In genomic region chr16:22029632-22030031, GRCh38 we compare ENCODE assay signal across 28 cellular contexts. TPM values are rescaled to one million over a fixed set of nuclear protein-coding genes. Genes with fewer than 3 reads are reported as not detected.
A peak's percentile ranks its signal among the peaks of the same experiment; 100 is the strongest.
DNase-seq lines count a peak whose midpoint lies in the region; ATAC-seq, FAIRE-seq and TF ChIP-seq lines count a peak whose summit lies in the region.
"Had no signal": no experiment of that assay in that cellular context is flagged by ENCODE, and none has a peak within 500 bp of the region (broad histone marks: within the 10 kb centered on the region; RNA-seq: fewer than 3 reads in every experiment).

No MANE protein-coding gene starts in this region.

- ATAC-seq in K562: no peak
- ATAC-seq in activated naive CD4-positive, alpha-beta T cell treated with anti-CD3 and anti-CD28 coated beads, Interleukin-2, amount 50 U/mL, for 72 hours: no peak

- peaks cover 78% of the 10 kb centered on the region for H3K4me1 Mint-ChIP-seq in HFFc6 (ENCODE audit: low read depth)
- H3K4me1 Mint-ChIP-seq in activated CD4-positive, alpha-beta memory T cell treated with anti-CD3 and anti-CD28 coated beads for 36 hours (ENCODE audit: low read depth): peaks cover 38% of the 10 kb centered on the region

- H3K4me3 ChIP-seq in PC-9: no peak overlapping the region
- H3K4me3 ChIP-seq in K562: no peak overlapping the region
- H3K4me3 ChIP-seq: MG63 had no signal

- no peak overlapping the region for H3K9ac ChIP-seq in K562 (ENCODE audit: insufficient read depth in 1 of 2, low read depth in 2 of 2, low read length in 2 of 2)
- H3K9ac ChIP-seq: SK-N-SH had no signal

- no peak overlapping the region for H3K4me3 Mint-ChIP-seq in HFFc6
- no peak overlapping the region for H3K4me3 Mint-ChIP-seq in activated CD4-positive, alpha-beta memory T cell treated with anti-CD3 and anti-CD28 coated beads for 36 hours
- H3K4me3 Mint-ChIP-seq: CD4-positive, CD25-positive, alpha-beta regulatory T cell; H9; IgD-negative memory B cell had no signal

- in situ Hi-C loops in K562 (cut with MboI): loop anchor here (25.0 kb wide), 1 partner anchor 1017 kb away; no protein-coding TSS in a partner anchor

- no peak overlapping the region for H2AFZ ChIP-seq in PC-9
- no peak overlapping the region for H2AFZ ChIP-seq in K562 (ENCODE audit: low read depth, low read length)

- TF ChIP-seq RAD21 in K562 (CRISPR knock-in tag; conservative IDR thresholded peaks at IDR 0.05 in 1 of 2, IDR thresholded peaks at IDR 0.05 in 1 of 2): no peak

- intact Hi-C loops in PC-9 (cut with micrococcal nuclease; ENCODE audit: unreplicated experiment): no loop called here
- intact Hi-C loops in K562 (cut with micrococcal nuclease): no loop called here
- intact Hi-C loops in activated CD4-positive, alpha-beta memory T cell treated with anti-CD3 and anti-CD28 coated beads for 36 hours (cut with micrococcal nuclease): no loop called here

- H3K4me2 ChIP-seq in PC-9: no peak overlapping the region
- H3K4me2 ChIP-seq in K562 (ENCODE audit: insufficient read depth, low read length): no peak overlapping the region
- H3K4me2 ChIP-seq: SK-N-SH had no signal

- H3K27ac ChIP-seq in PC-9: 0 out of 2 replicates have a peak overlapping the region, but pooled peaks have one; percentile 16
- no peak overlapping the region for H3K27ac ChIP-seq in K562 (ENCODE audit: extremely low read depth, low read depth, low read length)

- no peaks in the 10 kb centered on the region for H3K27me3 ChIP-seq in PC-9 (ENCODE audit: insufficient read depth, low read depth)
- no peaks in the 10 kb centered on the region for H3K27me3 ChIP-seq in K562 (ENCODE audit: control insufficient read depth in 2 of 2, insufficient read depth in 2 of 2, low read length in 2 of 2)
- H3K27me3 ChIP-seq: MG63 had no signal

- H3K79me2 ChIP-seq in PC-9 (ENCODE audit: low read depth) (peaks cover 70% of the 10 kb centered on the region), K562 (ENCODE audit: control insufficient read depth, insufficient read depth, low read length) (no peaks in the 10 kb centered on the region; the same call in 2 of the 3 replicates)

- WGBS in K562 (ENCODE audit: insufficient coverage, low coverage, missing lambda C conversion rate): 88% methylated on average over 4 of the region's 4 CpGs

- FAIRE-seq in K562 (lab: Jason Lieb, UNC): no peak
- FAIRE-seq: HTR-8/SVneo had no signal

- no peaks in the 10 kb centered on the region for H3K27me3 Mint-ChIP-seq in HFFc6 (ENCODE audit: insufficient read depth)
- no peaks in the 10 kb centered on the region for H3K27me3 Mint-ChIP-seq in activated CD4-positive, alpha-beta memory T cell treated with anti-CD3 and anti-CD28 coated beads for 36 hours
- H3K27me3 Mint-ChIP-seq: CD4-positive, CD25-positive, alpha-beta regulatory T cell; IgD-negative memory B cell had no signal

- DNase-seq in HFFc6 (no peak), PC-9 (no peak), K562 (ENCODE audit: extremely low read depth in 1 of 4, low spot score in 3 of 4) (no peak), iris pigment epithelial cell (ENCODE audit: low read depth) (peak; percentile 39), Kasumi-1 (lab: John Stamatoyannopoulos, UW) (no peak), iPS-NIHi7 (ENCODE audit: extremely low spot score) (no peak)
- DNase-seq in activated CD4-positive, alpha-beta memory T cell treated with anti-CD3 and anti-CD28 coated beads for 36 hours: no peak
- DNase-seq in activated naive CD4-positive, alpha-beta T cell treated with anti-CD3 and anti-CD28 coated beads, Interleukin-2, amount 50 U/mL, for 72 hours (ENCODE audit: low spot score in 2 of 2): no peak
- DNase-seq: CD4-positive, CD25-positive, alpha-beta regulatory T cell; COR-L47; DMS 273 treated with DMSO at 0.1 percent for 48 hours; DMS79 treated with DMSO at 0.1 percent for 48 hours; H9; Karpas-422; MG63; NCI-H1417; NCI-H1694 treated with DMSO at 0.1 percent for 48 hours; NCI-H2081 treated with DMSO at 0.1 percent for 48 hours; NCI-H2171 treated with DMSO at 0.1 percent for 48 hours; NCI-H524 treated with DMSO at 0.1 percent for 48 hours; NCI-H82; SHP77 treated with DMSO at 0.1 percent for 48 hours; SK-N-SH had no signal

- no peaks in the 10 kb centered on the region for H3K9me3 Mint-ChIP-seq in HFFc6
- H3K9me3 Mint-ChIP-seq in activated CD4-positive, alpha-beta memory T cell treated with anti-CD3 and anti-CD28 coated beads for 36 hours: no peaks in the 10 kb centered on the region
- no peaks in the 10 kb centered on the region for H3K9me3 Mint-ChIP-seq in activated naive CD4-positive, alpha-beta T cell treated with anti-CD3 and anti-CD28 coated beads, Interleukin-2, amount 50 U/mL, for 72 hours
- H3K9me3 Mint-ChIP-seq: H9 had no signal

- no peak for TF ChIP-seq POLR2A in K562 (conservative IDR thresholded peaks at IDR 0.05)

- no peak for TF ChIP-seq EP300 in K562 (IDR thresholded peaks at IDR 0.05; ENCODE audit: low read length)

- H3K4me1 ChIP-seq in PC-9 (replicated peaks; ENCODE audit: insufficient read depth) (peaks cover 64% of the 10 kb centered on the region), K562 (replicated peaks in 1 of 2; ENCODE audit: control insufficient read depth in 2 of 2, insufficient read depth in 2 of 2, low read length in 2 of 2) (no peaks in the 10 kb centered on the region; a peak in 1 of 5 replicates)

- CTCF ChIA-PET in PC-9 (lab: Charles Lee): no interaction called here
- CTCF ChIA-PET in K562 (lab: Yijun Ruan, JAX; ENCODE audit: low intra/inter-chr PET ratio): no interaction called here
- CTCF ChIA-PET in activated CD4-positive, alpha-beta memory T cell treated with anti-CD3 and anti-CD28 coated beads for 36 hours (lab: Charles Lee): interaction anchor here (0.9 to 1.2 kb wide), 2 partner anchors 48 to 70 kb away, joined by 3 to 8 read pairs; no protein-coding TSS in a partner anchor

- H3F3A ChIP-seq in PC-9 (ENCODE audit: insufficient read depth, low read depth): peaks cover 29% of the 10 kb centered on the region

- H3K9me1 ChIP-seq in K562 (ENCODE audit: control insufficient read depth, insufficient read depth, low read length): no peaks in the 10 kb centered on the region

- peak overlapping the region; percentile 7 for H3K27ac Mint-ChIP-seq in HFFc6
- H3K27ac Mint-ChIP-seq in activated CD4-positive, alpha-beta memory T cell treated with anti-CD3 and anti-CD28 coated beads for 36 hours: no peak overlapping the region
- no peak overlapping the region for H3K27ac Mint-ChIP-seq in activated naive CD4-positive, alpha-beta T cell treated with anti-CD3 and anti-CD28 coated beads, Interleukin-2, amount 50 U/mL, for 72 hours
- H3K27ac Mint-ChIP-seq: CD4-positive, CD25-positive, alpha-beta regulatory T cell; H9; IgD-negative memory B cell had no signal

- POLR2A ChIA-PET in PC-9 (lab: Charles Lee; ENCODE audit: unreplicated experiment): no interaction called here
- POLR2A ChIA-PET in K562 (lab: Yijun Ruan, JAX): interaction anchor here (1.2 kb wide), 1 partner anchor 9 kb away, joined by 3 read pairs; no protein-coding TSS in a partner anchor
- POLR2A ChIA-PET in activated CD4-positive, alpha-beta memory T cell treated with anti-CD3 and anti-CD28 coated beads for 36 hours (lab: Charles Lee): no interaction called here

- no peaks in the 10 kb centered on the region for H3K9me2 ChIP-seq in PC-9 (ENCODE audit: insufficient read depth)
- H3K9me2 ChIP-seq: SK-N-SH had no signal

- peaks cover 38% of the 10 kb centered on the region for H3K36me3 Mint-ChIP-seq in HFFc6 (ENCODE audit: low read depth)
- H3K36me3 Mint-ChIP-seq in activated CD4-positive, alpha-beta memory T cell treated with anti-CD3 and anti-CD28 coated beads for 36 hours: peaks cover 10% of the 10 kb centered on the region
- no peaks in the 10 kb centered on the region for H3K36me3 Mint-ChIP-seq in activated naive CD4-positive, alpha-beta T cell treated with anti-CD3 and anti-CD28 coated beads, Interleukin-2, amount 50 U/mL, for 72 hours

- TF ChIP-seq CTCF in HFFc6 (IDR thresholded peaks at IDR 0.05) (no peak), PC-9 (conservative IDR thresholded peaks at IDR 0.05) (no peak), K562 (IDR thresholded peaks at IDR 0.05 in 2 of 3, conservative IDR thresholded peaks at IDR 0.05 in 1 of 3; ENCODE audit: insufficient read depth in 2 of 3, low read depth in 1 of 3, low read length in 3 of 3) (no peak)

- peaks cover 13% of the 10 kb centered on the region; the same call in 1 of the 2 replicates for H3K9me3 ChIP-seq in PC-9 (ENCODE audit: insufficient read depth, low read depth)
- H3K9me3 ChIP-seq in K562 (replicated peaks; ENCODE audit: control insufficient read depth, insufficient read depth, low read depth, low read length): no peaks in the 10 kb centered on the region
- H3K9me3 ChIP-seq: MG63, SK-N-SH had no signal

- H4K20me1 ChIP-seq in PC-9 (ENCODE audit: insufficient read depth) (no peaks in the 10 kb centered on the region), K562 (replicated peaks; ENCODE audit: control insufficient read depth, insufficient read depth, low read length) (no peaks in the 10 kb centered on the region)

- BruUV-seq in PC-9 (replicated peaks; lab: Mats Ljungman, UMichigan) (no TSS peak), K562 (replicated peaks; lab: Mats Ljungman, UMichigan) (no TSS peak)

- H3K36me3 ChIP-seq in PC-9 (ENCODE audit: low read depth) (peaks cover 20% of the 10 kb centered on the region), K562 (ENCODE audit: control insufficient read depth, insufficient read depth, low read length) (no peaks in the 10 kb centered on the region)

RNA-seq across cellular contexts. Expression of gene MOSMO, which starts 21.7 kb away (rescaled TPM):
- 10 to 100 TPM; 16.9 to 28.2 (median 22.7) TPM for total RNA-seq in HFFc6 (2021; fragmentation: NEBNext Ultra II Directional; extraction: Animal tissue kit (Norgen Biotek cat#: 25700))
- 20.1 and 24.2 TPM in 2 replicates for total RNA-seq in PC-9 (2021)
- 7.5 and 17.7 TPM in 2 replicates for total RNA-seq in K562 (2011; cell fraction: chromatin; rRNA removed; ENCODE audit: low replicate concordance)
- 4.7 and 5.3 TPM in 2 replicates for total RNA-seq in K562 (2011; cell fraction: nucleolus; rRNA removed)
- total RNA-seq in K562 (2011; cell fraction: nucleoplasm; rRNA removed): 11.8 and 17.6 TPM in 2 replicates
- 3.7 and 6.3 TPM in 2 replicates for total RNA-seq in K562 (2014; rRNA removed)
- 7.7 and 9.0 TPM in 2 replicates for total RNA-seq in K562 (2014; rRNA removed; fragmentation: Illumina TruSeq; extraction: Trizol)
- total RNA-seq in K562 (2015; rRNA removed; fragmentation: Illumina TruSeq; extraction: Trizol): 9.0 and 10.4 TPM in 2 replicates
- 5.4 and 7.6 TPM in 2 replicates for total RNA-seq in K562 (2021)
- polyA plus RNA-seq in K562 (2011; rRNA removed): 11.3 and 13.3 TPM in 2 replicates
- polyA plus RNA-seq in K562 (2011; cell fraction: cytosol; rRNA removed): 5.2 and 7.1 TPM in 2 replicates
- 14.5 and 17.2 TPM in 2 replicates for polyA plus RNA-seq in K562 (2011; cell fraction: nucleus; rRNA removed)
- polyA plus RNA-seq in K562 (2012): 7.7 and 9.9 TPM in 2 replicates
- 9.1 and 9.3 TPM in 2 replicates for polyA plus RNA-seq in K562 (2014; fragmentation: Illumina TruSeq; extraction: Trizol)
- 1 to 10 TPM; 1.9 to 2.0 TPM for polyA plus RNA-seq in K562 (2014; fragmentation: Nextera tagmentation; extraction: Ambion mirVana)
- polyA plus RNA-seq in K562 (2014; rRNA removed): 7.1 and 9.9 TPM in 2 replicates
- polyA minus RNA-seq in K562 (2011; rRNA and poly(A)+ RNA removed): 5.8 and 7.7 TPM in 2 replicates
- 2.8 and 3.3 TPM in 2 replicates for polyA minus RNA-seq in K562 (2011; cell fraction: cytosol; rRNA and poly(A)+ RNA removed)
- polyA minus RNA-seq in K562 (2011; cell fraction: nucleus; rRNA and poly(A)+ RNA removed): 7.3 and 9.2 TPM in 2 replicates
- 1 to 10 TPM; 8.1 to 9.6 TPM for total RNA-seq in activated CD4-positive, alpha-beta memory T cell treated with anti-CD3 and anti-CD28 coated beads for 36 hours
- 10 to 100 TPM in 1 of 2 donors, 1 to 10 TPM in 1; 9.2 to 11.8 TPM for total RNA-seq in activated naive CD4-positive, alpha-beta T cell treated with anti-CD3 and anti-CD28 coated beads, Interleukin-2, amount 50 U/mL, for 72 hours

RNA-seq across cellular contexts. Expression of gene PDZD9, which starts 28.7 kb away (rescaled TPM):
- not detected for total RNA-seq in HFFc6 (2021; fragmentation: NEBNext Ultra II Directional; extraction: Animal tissue kit (Norgen Biotek cat#: 25700))
- total RNA-seq in PC-9 (2021): not detected in 2 replicates
- not detected in 2 replicates for total RNA-seq in K562 (2011; cell fraction: chromatin; rRNA removed; ENCODE audit: low replicate concordance)
- not detected in 2 replicates for total RNA-seq in K562 (2011; cell fraction: nucleolus; rRNA removed)
- not detected in 2 replicates for total RNA-seq in K562 (2011; cell fraction: nucleoplasm; rRNA removed)
- not detected in 2 replicates for total RNA-seq in K562 (2014; rRNA removed)
- total RNA-seq in K562 (2014; rRNA removed; fragmentation: Illumina TruSeq; extraction: Trizol): not detected in 2 replicates
- total RNA-seq in K562 (2015; rRNA removed; fragmentation: Illumina TruSeq; extraction: Trizol): not detected in 2 replicates
- total RNA-seq in K562 (2021): not detected in 2 replicates
- not detected in 2 replicates for polyA plus RNA-seq in K562 (2011; rRNA removed)
- not detected in 2 replicates for polyA plus RNA-seq in K562 (2011; cell fraction: cytosol; rRNA removed)
- not detected in 2 replicates for polyA plus RNA-seq in K562 (2011; cell fraction: nucleus; rRNA removed)
- polyA plus RNA-seq in K562 (2012): 0.14 and 0.15 TPM in 2 replicates
- polyA plus RNA-seq in K562 (2014; fragmentation: Illumina TruSeq; extraction: Trizol): not detected in 2 replicates
- under 1 TPM; 0.06 to 0.08 TPM for polyA plus RNA-seq in K562 (2014; fragmentation: Nextera tagmentation; extraction: Ambion mirVana)
- polyA plus RNA-seq in K562 (2014; rRNA removed): not detected in 2 replicates
- polyA minus RNA-seq in K562 (2011; rRNA and poly(A)+ RNA removed): not detected in 2 replicates
- polyA minus RNA-seq in K562 (2011; cell fraction: cytosol; rRNA and poly(A)+ RNA removed): not detected in 2 replicates
- polyA minus RNA-seq in K562 (2011; cell fraction: nucleus; rRNA and poly(A)+ RNA removed): not detected in 2 replicates
- not detected for total RNA-seq in activated CD4-positive, alpha-beta memory T cell treated with anti-CD3 and anti-CD28 coated beads for 36 hours
- not detected for total RNA-seq in activated naive CD4-positive, alpha-beta T cell treated with anti-CD3 and anti-CD28 coated beads, Interleukin-2, amount 50 U/mL, for 72 hours
- total RNA-seq: CD4-positive, CD25-positive, alpha-beta regulatory T cell; H9; OCI-LY7; RPMI7951 had no signal
- polyA plus RNA-seq: BJ, IgD-negative memory B cell, SK-N-SH had no signal
